Comparison of ENCODE assay signal across 1 cellular context in genomic region chr14:33580221-33580749, GRCh38.
TF ChIP-seq lines count a peak whose summit lies in the region.

No MANE protein-coding gene starts in this region.

TF ChIP-seq in GM12878, 131 proteins besides CTCF, POLR2A, EP300 and RAD21 (continued from another document):
- TF ChIP-seq GATAD2B (conservative IDR thresholded peaks at IDR 0.05; ENCODE audit: low read depth) (no peak), E4F1 (IDR thresholded peaks at IDR 0.05; ENCODE audit: borderline replicate concordance, partially characterized antibody) (no peak), CREB1 (IDR thresholded peaks at IDR 0.05; ENCODE audit: low read depth) (no peak), RBBP5 (conservative IDR thresholded peaks at IDR 0.05) (no peak), IKZF2 (IDR thresholded peaks at IDR 0.05) (no peak), ZNF24 (IDR thresholded peaks at IDR 0.05) (no peak)
